In the genomic region with DNA sequence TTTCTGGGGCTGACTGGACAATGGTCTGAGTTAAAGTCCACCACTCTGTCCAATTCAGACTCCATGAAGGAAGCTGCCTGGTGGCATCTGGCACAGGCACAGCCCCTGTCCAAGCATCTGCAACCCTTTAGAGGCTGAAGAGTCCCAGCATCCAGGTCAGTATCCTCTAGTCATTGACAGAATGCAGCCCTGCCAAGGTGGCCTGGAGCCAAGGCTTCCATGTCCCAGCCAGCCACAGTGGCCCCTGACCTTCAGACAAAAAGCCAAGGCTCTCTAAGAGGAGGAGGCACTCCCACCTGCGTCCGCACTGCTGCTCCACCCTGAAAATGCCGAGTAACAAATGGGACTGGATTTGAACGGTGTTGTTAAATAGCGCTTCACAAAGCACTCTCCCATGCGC, we compare ENCODE assay signal across 23 cellular contexts. TPM values are rescaled to one million over a fixed set of nuclear protein-coding genes. Genes with fewer than 3 reads are reported as not detected.
DNase-seq lines count a peak whose midpoint lies in the region; ATAC-seq, FAIRE-seq and TF ChIP-seq lines count a peak whose summit lies in the region.
"Had no signal": no experiment of that assay in that cellular context is flagged by ENCODE, and none has a peak within 500 bp of the region (broad histone marks: within the 10 kb centered on the region; RNA-seq: fewer than 3 reads in every experiment).

No MANE protein-coding gene starts in this region.

- BruUV-seq in HepG2 (replicated peaks; lab: Mats Ljungman, UMichigan), result no TSS peak
- BruUV-seq in OCI-LY7 (replicated peaks; lab: Mats Ljungman, UMichigan), result no TSS peak
- BruUV-seq in Caco-2 (replicated peaks; lab: Mats Ljungman, UMichigan), result no TSS peak

- H3K27ac ChIP-seq in right lobe of liver (no peak overlapping the region), HepG2 (ENCODE audit: extremely low read length, insufficient read depth, low read length) (no peak overlapping the region), OCI-LY7 (ENCODE audit: low read depth, low read length, poor library complexity, severe bottlenecking) (no peak overlapping the region), uterus (peak overlapping the region; percentile 8 to 63)
- H3K27ac ChIP-seq: A549, C4-2B, HL-60 had no signal

- H3K36me3 ChIP-seq in right lobe of liver (no peaks in the 10 kb centered on the region), HepG2 (replicated peaks in 1 of 2; ENCODE audit: control insufficient read depth in 1 of 2, insufficient read depth in 2 of 2, low read length in 2 of 2) (no peaks in the 10 kb centered on the region), OCI-LY7 (ENCODE audit: insufficient read depth, low read length) (peaks cover 55% of the 10 kb centered on the region), uterus (no peaks in the 10 kb centered on the region), Caco-2 (ENCODE audit: control insufficient read depth, insufficient read depth, low read length) (no peaks in the 10 kb centered on the region)

- H3K9me3 ChIP-seq in right lobe of liver, result no peaks in the 10 kb centered on the region
- H3K9me3 ChIP-seq in HepG2 (ENCODE audit: low read length), result no peaks in the 10 kb centered on the region
- no peaks in the 10 kb centered on the region for H3K9me3 ChIP-seq in OCI-LY7 (ENCODE audit: low read length)
- H3K9me3 ChIP-seq in uterus, result no peaks in the 10 kb centered on the region
- no peaks in the 10 kb centered on the region for H3K9me3 ChIP-seq in Caco-2
- H3K9me3 ChIP-seq: A549, SJCRH30 had no signal

- H2AFZ ChIP-seq in HepG2 (ENCODE audit: low read length) (no peak overlapping the region), OCI-LY7 (ENCODE audit: low read length) (no peak overlapping the region)

- in situ Hi-C loops in HepG2 (cut with HindIII; ENCODE audit: extremely low pct_ligation_motif_present, low pct_unique_long_range_greater_than_20kb), result no loop called here

- H3K27me3 ChIP-seq in right lobe of liver (no peaks in the 10 kb centered on the region), HepG2 (ENCODE audit: control insufficient read depth in 1 of 2, insufficient read depth in 2 of 2, low read length in 2 of 2) (peaks cover 0 to 35% of the 10 kb centered on the region in 2 experiments; a peak in 4 of 5 replicates), uterus (no peaks in the 10 kb centered on the region), Caco-2 (replicated peaks; ENCODE audit: control insufficient read depth, insufficient read depth, low read length) (no peaks in the 10 kb centered on the region)
- H3K27me3 ChIP-seq: SJCRH30 had no signal

- FAIRE-seq in HepG2 (lab: Jason Lieb, UNC), result no peak
- FAIRE-seq: A549, GM12892, H54, RCC 7860 had no signal

- no peak overlapping the region for H3K27ac Mint-ChIP-seq in Caco-2 (ENCODE audit: unreplicated experiment)
- H3K27ac Mint-ChIP-seq: CD8-positive, alpha-beta T cell had no signal

- intact Hi-C loops in right lobe of liver (cut with DNase I), result no loop called here
- intact Hi-C loops in HepG2 (cut with micrococcal nuclease; ENCODE audit: unreplicated experiment), result no loop called here
- intact Hi-C loops in OCI-LY7 (cut with micrococcal nuclease; ENCODE audit: unreplicated experiment), result no loop called here
- intact Hi-C loops in uterus (cut with DNase I; ENCODE audit: low total_unique reads), result no loop called here
- intact Hi-C loops in Caco-2 (cut with micrococcal nuclease; ENCODE audit: unreplicated experiment), result no loop called here

- H3K4me1 ChIP-seq in right lobe of liver (no peaks in the 10 kb centered on the region), HepG2 (ENCODE audit: insufficient read depth, low read length) (no peaks in the 10 kb centered on the region), OCI-LY7 (ENCODE audit: insufficient read depth, low read length, poor library complexity, severe bottlenecking) (peaks cover 26% of the 10 kb centered on the region), uterus (peaks cover 4 to 8% of the 10 kb centered on the region in 2 donors), Caco-2 (no peaks in the 10 kb centered on the region)
- H3K4me1 ChIP-seq: A549 had no signal

- H3K9me2 ChIP-seq in OCI-LY7 (ENCODE audit: insufficient read depth, low read length), result no peaks in the 10 kb centered on the region

- H4K20me1 ChIP-seq in HepG2 (ENCODE audit: insufficient read depth, low read length) (0 out of 2 replicates have a peak, but pooled peaks cover 2% of the 10 kb centered on the region), OCI-LY7 (ENCODE audit: insufficient read depth, low read length) (0 out of 2 replicates have a peak, but pooled peaks cover 4% of the 10 kb centered on the region)

- WGBS in right lobe of liver (ENCODE audit: insufficient coverage, low coverage, low lambda C conversion rate, missing lambda C conversion rate), result no CpG with 5 or more reads among the region's 6 CpGs
- 63% methylated on average over 6 of the region's 6 CpGs for WGBS in HepG2 (ENCODE audit: low lambda C conversion rate)

- peak in 1 of 3 donors; percentile 59 for DNase-seq in right lobe of liver
- no peak for DNase-seq in HepG2 (ENCODE audit: low spot score)
- no peak for DNase-seq in OCI-LY7 (ENCODE audit: low spot score)
- peak; percentile 58 for DNase-seq in left lobe of liver (ENCODE audit: low spot score)
- DNase-seq in uterus, result peak in 1 of 2 donors; percentile 83
- no peak for DNase-seq in Caco-2
- DNase-seq in NCI-H69 (lab: John Stamatoyannopoulos, UW), result no peak
- DNase-seq: CD8-positive, alpha-beta T cell; DMS 273 treated with DMSO at 0.1 percent for 48 hours; DMS79 treated with DMSO at 0.1 percent for 48 hours; NCI-H1105 treated with DMSO at 0.1 percent for 48 hours; NCI-H2029 treated with DMSO at 0.1 percent for 48 hours; NCI-H2227 treated with DMSO at 0.1 percent for 48 hours; NCI-H526 treated with DMSO at 0.1 percent for 48 hours; SJCRH30 had no signal

- CTCF ChIA-PET in HepG2 (lab: Yijun Ruan, JAX; ENCODE audit: low intra/inter-chr PET ratio, low total read pairs) (no interaction called here), OCI-LY7 (lab: Charles Lee; ENCODE audit: unreplicated experiment) (no interaction called here), Caco-2 (lab: Charles Lee) (no interaction called here)

- H3K27me3 Mint-ChIP-seq in Caco-2 (ENCODE audit: insufficient read depth, unreplicated experiment), result peaks cover 3% of the 10 kb centered on the region

- no peak for TF ChIP-seq POLR2A in right lobe of liver (IDR thresholded peaks at IDR 0.05)
- no peak for TF ChIP-seq POLR2A in HepG2 (IDR thresholded peaks at IDR 0.05; ENCODE audit: insufficient read depth in 1 of 2, low read depth in 2 of 2, low read length in 2 of 2)
- TF ChIP-seq POLR2A in uterus (IDR thresholded peaks at IDR 0.05), result no peak

- H3K4me3 Mint-ChIP-seq in Caco-2 (ENCODE audit: unreplicated experiment), result no peak overlapping the region
- H3K4me3 Mint-ChIP-seq: CD8-positive, alpha-beta T cell had no signal

- H3K4me2 ChIP-seq in HepG2 (ENCODE audit: low read depth, low read length) (no peak overlapping the region), OCI-LY7 (ENCODE audit: low read length) (0 out of 2 replicates have a peak overlapping the region, but pooled peaks have one; percentile 17)
- H3K4me2 ChIP-seq: A549 had no signal

- no peaks in the 10 kb centered on the region for H3K9me3 Mint-ChIP-seq in Caco-2 (ENCODE audit: unreplicated experiment)
- H3K9me3 Mint-ChIP-seq: CD8-positive, alpha-beta T cell had no signal

- POLR2A ChIA-PET in HepG2 (lab: Yijun Ruan, JAX), result no interaction called here
- POLR2A ChIA-PET in OCI-LY7 (lab: Charles Lee), result no interaction called here
- POLR2A ChIA-PET in Caco-2 (lab: Charles Lee), result no interaction called here

- TF ChIP-seq CTCF in right lobe of liver (IDR thresholded peaks at IDR 0.05) (no peak), HepG2 (CRISPR knock-in tag; IDR thresholded peaks at IDR 0.05) (no peak), OCI-LY7 (conservative IDR thresholded peaks at IDR 0.05; ENCODE audit: low read length) (no peak), uterus (IDR thresholded peaks at IDR 0.05) (no peak), Caco-2 (IDR thresholded peaks at IDR 0.05; ENCODE audit: insufficient read depth in 1 of 2, low read depth in 1 of 2, low read length in 1 of 2, severe bottlenecking in 1 of 2, unreplicated experiment in 1 of 2) (no peak)

- peak in 3 of 4 donors; percentile 14 to 63 (median 37) for ATAC-seq in right lobe of liver
- ATAC-seq in HepG2, result no peak
- ATAC-seq in left lobe of liver, result peak; percentile 66
- no peak for ATAC-seq in GM21528 (IDR thresholded peaks at IDR 0.05; ENCODE audit: low FRiP score, unreplicated experiment)
- ATAC-seq: A549, SK-N-SH treated with all-trans-retinoic acid at 6 μM for 48 hours had no signal

- no peak overlapping the region for H3K9ac ChIP-seq in HepG2 (ENCODE audit: insufficient read depth, low read depth, low read length)

- H3K4me1 Mint-ChIP-seq in Caco-2 (ENCODE audit: low read depth, unreplicated experiment), result no peaks in the 10 kb centered on the region

- H3K4me3 ChIP-seq in right lobe of liver (no peak overlapping the region), HepG2 (replicated peaks in 1 of 3; ENCODE audit: insufficient read depth in 1 of 3, low read depth in 2 of 3, low read length in 3 of 3) (no peak overlapping the region), OCI-LY7 (ENCODE audit: low read depth, low read length, poor library complexity, severe bottlenecking) (no peak overlapping the region), uterus (no peak overlapping the region), Caco-2 (ENCODE audit: low read depth, low read length) (no peak overlapping the region)
- H3K4me3 ChIP-seq: A549, SJCRH30 had no signal

- TF ChIP-seq RAD21 in HepG2 (CRISPR knock-in tag; IDR thresholded peaks at IDR 0.05), result no peak

- no peaks in the 10 kb centered on the region for H3K79me2 ChIP-seq in HepG2 (ENCODE audit: insufficient read depth, low read length)
- H3K79me2 ChIP-seq in OCI-LY7 (ENCODE audit: insufficient read depth, low read depth, low read length), result no peaks in the 10 kb centered on the region

- no peaks in the 10 kb centered on the region for H3K36me3 Mint-ChIP-seq in Caco-2 (ENCODE audit: insufficient read depth, unreplicated experiment)
- H3K36me3 Mint-ChIP-seq: CD8-positive, alpha-beta T cell had no signal

- no peak for TF ChIP-seq EP300 in HepG2 (IDR thresholded peaks at IDR 0.05; ENCODE audit: low read depth in 2 of 2, low read length in 2 of 2)
- no peak for TF ChIP-seq EP300 in HepG2 (CRISPR knock-in tag; IDR thresholded peaks at IDR 0.05; ENCODE audit: borderline replicate concordance)

RNA-seq across cellular contexts. Expression of gene KCNN3, which starts 49.4 kb away (rescaled TPM):
- total RNA-seq in right lobe of liver (under 1 TPM; 0.15 to 0.64 (median 0.32) TPM), HepG2 (2016; rRNA removed; fragmentation: Illumina TruSeq; extraction: Trizol) (not detected in 2 replicates), OCI-LY7 (2022) (44.5 and 50.8 TPM in 2 replicates), left lobe of liver (0.23 TPM), uterus (10 to 100 TPM in 3 of 4 donors, 1 to 10 TPM in 1; 7.1 to 35.5 (median 12.1) TPM), Caco-2 (2022) (0.05 TPM in 1 of 2 replicates, not detected in the other)
- total RNA-seq in HepG2 (2016; cell fraction: cytosol; rRNA removed; fragmentation: Illumina TruSeq; extraction: Trizol; ENCODE audit: low read depth), result not detected in 2 replicates
- total RNA-seq in HepG2 (2016; cell fraction: insoluble cytoplasmic fraction; rRNA removed; fragmentation: Illumina TruSeq; extraction: Trizol), result not detected in 2 replicates
- not detected in 2 replicates for total RNA-seq in HepG2 (2016; cell fraction: membrane; rRNA removed; fragmentation: Illumina TruSeq; extraction: Trizol)
- not detected in 2 replicates for total RNA-seq in HepG2 (2016; cell fraction: nucleus; rRNA removed; fragmentation: Illumina TruSeq; extraction: Trizol)
- 0.01 TPM in 1 of 2 replicates, not detected in the other for polyA plus RNA-seq in HepG2 (2011; rRNA removed)
- 0.04 TPM in 1 of 2 replicates, not detected in the other for polyA plus RNA-seq in HepG2 (2011; cell fraction: cytosol; rRNA removed)
- 0.03 TPM in 1 of 2 replicates, not detected in the other for polyA plus RNA-seq in HepG2 (2011; cell fraction: nucleus; rRNA removed)
- polyA plus RNA-seq in HepG2 (2012), result not detected in 2 replicates
- not detected in 2 replicates for polyA plus RNA-seq in HepG2 (2016; cell fraction: cytosol; fragmentation: Illumina TruSeq; extraction: Trizol; ENCODE audit: low read depth)
- polyA plus RNA-seq in HepG2 (2016; cell fraction: insoluble cytoplasmic fraction; fragmentation: Illumina TruSeq; extraction: Trizol; ENCODE audit: low read depth), result not detected in 2 replicates
- not detected in 2 replicates for polyA plus RNA-seq in HepG2 (2016; cell fraction: membrane; fragmentation: Illumina TruSeq; extraction: Trizol; ENCODE audit: low read depth)
- polyA plus RNA-seq in HepG2 (2016; cell fraction: nucleus; fragmentation: Illumina TruSeq; extraction: Trizol; ENCODE audit: insufficient read depth, low read depth), result not detected in 2 replicates
- not detected in 2 replicates for polyA minus RNA-seq in HepG2 (2011; rRNA and poly(A)+ RNA removed; ENCODE audit: low replicate concordance)
- not detected in 2 replicates for polyA minus RNA-seq in HepG2 (2011; cell fraction: cytosol; rRNA and poly(A)+ RNA removed)
- polyA minus RNA-seq in HepG2 (2011; cell fraction: nucleus; rRNA and poly(A)+ RNA removed), result not detected in 2 replicates
- 11.4 and 14.8 TPM in 2 replicates for total RNA-seq in OCI-LY7 (2014; rRNA removed; shearing (Covaris generic))

Comparison
In these comparisons a context has a peak if more than half of its experiments do, and no peak if none do; other contexts are left out.
1. ATAC-seq: peak in right lobe of liver (3 of 4) and left lobe of liver (single experiment); none in HepG2 (single experiment) and GM21528 (single experiment).
2. H3K27ac ChIP-seq: peak in uterus (2 of 2); none in right lobe of liver (0 of 3), HepG2 (single experiment) and OCI-LY7 (single experiment).